Comparison of ENCODE assay signal across 21 cellular contexts in the genomic region with DNA sequence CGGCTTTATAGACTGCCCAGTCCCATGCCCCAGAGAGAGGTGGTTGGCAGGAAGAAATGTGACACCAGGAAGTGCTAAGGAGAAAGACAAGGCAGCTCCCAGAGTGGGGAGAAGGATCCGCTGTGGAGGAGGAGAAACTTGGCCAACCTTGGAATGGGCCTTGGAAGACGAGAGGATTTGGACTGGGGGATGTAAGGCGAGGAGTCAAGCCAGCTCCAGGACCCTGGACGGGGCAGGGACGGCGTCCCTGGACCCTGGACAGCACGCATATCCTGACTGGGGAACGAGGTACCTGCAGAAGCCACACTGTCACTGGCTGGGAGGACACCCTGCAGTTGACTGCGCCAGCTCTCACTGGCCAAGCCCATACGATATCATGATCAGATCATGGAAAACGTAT.
"Had no signal": no experiment of that assay in that cellular context is flagged by ENCODE, and none has a peak within 500 bp of the region (broad histone marks: within the 10 kb centered on the region; RNA-seq: fewer than 3 reads in every experiment).

No MANE protein-coding gene starts in this region.

- H3K9me3 ChIP-seq: colonic mucosa, esophagus squamous epithelium, left ventricle myocardium inferior, right atrium auricular region, thoracic aorta had no signal

- H3K9me3 Mint-ChIP-seq: activated CD4-positive, alpha-beta memory T cell treated with anti-CD3 and anti-CD28 coated beads, Interleukin-2, amount 10 ng/mL, durations not matched to agents 7 days and 5 days; nephron progenitor cell had no signal

- DNase-seq: activated CD4-positive, alpha-beta memory T cell treated with anti-CD3 and anti-CD28 coated beads, Interleukin-2, amount 10 ng/mL, durations not matched to agents 7 days and 5 days; activated CD4-positive, CD25-positive, alpha-beta regulatory T cell treated with anti-CD3 and anti-CD28 coated beads, Interleukin-2, amount 50 U/mL, for 72 hours; activated CD8-positive, alpha-beta memory T cell treated with anti-CD3 and anti-CD28 coated beads, Interleukin-2, amount 50 U/mL, for 4 hours; activated naive CD4-positive, alpha-beta T cell treated with Interleukin-2 at 50 U/mL for 16 hours; central memory CD4-positive, alpha-beta T cell; colonic mucosa; esophagus squamous epithelium; hippocampal formation; kidney; left ventricle myocardium inferior; mesenchymal stem cell; nephron progenitor cell; occipital lobe; SIG-M5; stimulated activated CD4-positive, alpha-beta T cell treated with anti-CD3 and anti-CD28 coated beads, Interleukin-15, amount 100 ng/mL, for 24 hours; stimulated activated CD4-positive, alpha-beta T cell treated with anti-CD3 and anti-CD28 coated beads, Interleukin-4, amount 100 ng/mL, for 4 hours; stimulated activated CD8-positive, alpha-beta memory T cell treated with anti-CD3 and anti-CD28 coated beads, Interleukin-4, amount 100 ng/mL, for 48 hours; T-helper 9 cell had no signal

- H3K4me3 Mint-ChIP-seq: activated CD4-positive, alpha-beta memory T cell treated with anti-CD3 and anti-CD28 coated beads, Interleukin-2, amount 10 ng/mL, durations not matched to agents 7 days and 5 days; brain; nephron progenitor cell had no signal

- H3K36me3 Mint-ChIP-seq: brain had no signal

- H3K27ac Mint-ChIP-seq: activated CD4-positive, alpha-beta memory T cell treated with anti-CD3 and anti-CD28 coated beads, Interleukin-2, amount 10 ng/mL, durations not matched to agents 7 days and 5 days; nephron progenitor cell had no signal

- H3K36me3 ChIP-seq: colonic mucosa, esophagus squamous epithelium, left ventricle myocardium inferior, right atrium auricular region, thoracic aorta had no signal

- H3K4me3 ChIP-seq: colonic mucosa, esophagus squamous epithelium, left ventricle myocardium inferior, right atrium auricular region, thoracic aorta had no signal

- H3K27ac ChIP-seq: colonic mucosa, esophagus squamous epithelium, left ventricle myocardium inferior, right atrium auricular region, thoracic aorta had no signal

- H3K27me3 ChIP-seq: colonic mucosa, esophagus squamous epithelium, right atrium auricular region had no signal

- H3K27me3 Mint-ChIP-seq: activated CD4-positive, alpha-beta memory T cell treated with anti-CD3 and anti-CD28 coated beads, Interleukin-2, amount 10 ng/mL, durations not matched to agents 7 days and 5 days had no signal
